In genomic region chr18:3799515-3799914, GRCh38 we compare ENCODE assay signal across 16 cellular contexts.
DNase-seq lines count a peak whose midpoint lies in the region; ATAC-seq and TF ChIP-seq lines count a peak whose summit lies in the region.
"Had no signal": no experiment of that assay in that cellular context is flagged by ENCODE, and none has a peak within 500 bp of the region (broad histone marks: within the 10 kb centered on the region; RNA-seq: fewer than 3 reads in every experiment).

No MANE protein-coding gene starts in this region.

- H3K27ac Mint-ChIP-seq in HFFc6 (0 out of 2 replicates have a peak overlapping the region, but pooled peaks have one; percentile 33), glutamatergic neuron (ENCODE audit: unreplicated experiment) (no peak overlapping the region)
- H3K27ac Mint-ChIP-seq: activated naive CD8-positive, alpha-beta T cell treated with anti-CD3 and anti-CD28 coated beads for 36 hours had no signal

- H3K4me3 Mint-ChIP-seq in HFFc6 (no peak overlapping the region), glutamatergic neuron (ENCODE audit: unreplicated experiment) (no peak overlapping the region)
- H3K4me3 Mint-ChIP-seq: activated naive CD8-positive, alpha-beta T cell treated with anti-CD3 and anti-CD28 coated beads for 36 hours; activated T-cell treated with anti-CD3 and anti-CD28 coated beads, Interleukin-2, amount 50 U/mL, for 4 hours had no signal

- no peak for TF ChIP-seq CTCF in HFFc6 (IDR thresholded peaks at IDR 0.05)
- no peak for TF ChIP-seq CTCF in glutamatergic neuron (IDR thresholded peaks at IDR 0.05; ENCODE audit: partially characterized antibody, unreplicated experiment)

- DNase-seq in DMS53 (lab: John Stamatoyannopoulos, UW) (peak; percentile 88), HFFc6 (no peak), NCI-H748 (lab: John Stamatoyannopoulos, UW; ENCODE audit: unreplicated experiment) (peak; percentile 75), kidney tubule cell (ENCODE audit: low spot score) (peak; percentile 55), glutamatergic neuron (no peak), dedifferentiated amniotic fluid mesenchymal stem cell (ENCODE audit: extremely low spot score) (no peak)
- DNase-seq: activated CD4-positive, alpha-beta T cell treated with anti-CD3 and anti-CD28 coated beads, Interleukin-2, amount 50 U/mL, for 48 hours; activated naive CD8-positive, alpha-beta T cell treated with anti-CD3 and anti-CD28 coated beads for 36 hours; activated T-cell treated with anti-CD3 and anti-CD28 coated beads, Interleukin-2, amount 50 U/mL, for 4 hours; heart left ventricle; NCI-H226; stimulated activated CD4-positive, alpha-beta T cell treated with anti-CD3 and anti-CD28 coated beads, Interleukin-2, amount 100 ng/mL, for 48 hours; substantia nigra had no signal

- H3K9me3 Mint-ChIP-seq in HFFc6 (no peaks in the 10 kb centered on the region), glutamatergic neuron (ENCODE audit: unreplicated experiment) (peaks cover 5% of the 10 kb centered on the region)
- H3K9me3 Mint-ChIP-seq: activated naive CD8-positive, alpha-beta T cell treated with anti-CD3 and anti-CD28 coated beads for 36 hours; activated T-cell treated with anti-CD3 and anti-CD28 coated beads, Interleukin-2, amount 50 U/mL, for 4 hours had no signal

- peaks cover 16% of the 10 kb centered on the region for H3K4me1 Mint-ChIP-seq in HFFc6 (ENCODE audit: low read depth)
- no peaks in the 10 kb centered on the region for H3K4me1 Mint-ChIP-seq in glutamatergic neuron (ENCODE audit: low read depth, unreplicated experiment)
- H3K4me1 Mint-ChIP-seq: activated naive CD8-positive, alpha-beta T cell treated with anti-CD3 and anti-CD28 coated beads for 36 hours had no signal

- H3K36me3 Mint-ChIP-seq in HFFc6 (ENCODE audit: low read depth) (peaks cover 4% of the 10 kb centered on the region; the same call in 1 of the 2 replicates), glutamatergic neuron (ENCODE audit: unreplicated experiment) (no peaks in the 10 kb centered on the region)
- H3K36me3 Mint-ChIP-seq: activated naive CD8-positive, alpha-beta T cell treated with anti-CD3 and anti-CD28 coated beads for 36 hours had no signal

- H3K27me3 Mint-ChIP-seq in HFFc6 (ENCODE audit: insufficient read depth) (peaks cover 2% of the 10 kb centered on the region), glutamatergic neuron (ENCODE audit: unreplicated experiment) (no peaks in the 10 kb centered on the region)

- ATAC-seq in HG02678 (IDR thresholded peaks at IDR 0.05; ENCODE audit: unreplicated experiment) (no peak), GM21529 (IDR thresholded peaks at IDR 0.05; ENCODE audit: unreplicated experiment) (no peak)
- ATAC-seq: activated T-cell treated with anti-CD3 and anti-CD28 coated beads, Interleukin-2, amount 50 U/mL, for 4 hours; GM12878; heart left ventricle had no signal

Comparison
In these comparisons a context has a peak if more than half of its experiments do, and no peak if none do; other contexts are left out.
1. DNase-seq: peak in DMS53 (single experiment), NCI-H748 (single experiment) and kidney tubule cell (single experiment); none in HFFc6 (single experiment), glutamatergic neuron (single experiment) and dedifferentiated amniotic fluid mesenchymal stem cell (single experiment).